18 cellular contexts compared by ENCODE assay signal in the genomic region with DNA sequence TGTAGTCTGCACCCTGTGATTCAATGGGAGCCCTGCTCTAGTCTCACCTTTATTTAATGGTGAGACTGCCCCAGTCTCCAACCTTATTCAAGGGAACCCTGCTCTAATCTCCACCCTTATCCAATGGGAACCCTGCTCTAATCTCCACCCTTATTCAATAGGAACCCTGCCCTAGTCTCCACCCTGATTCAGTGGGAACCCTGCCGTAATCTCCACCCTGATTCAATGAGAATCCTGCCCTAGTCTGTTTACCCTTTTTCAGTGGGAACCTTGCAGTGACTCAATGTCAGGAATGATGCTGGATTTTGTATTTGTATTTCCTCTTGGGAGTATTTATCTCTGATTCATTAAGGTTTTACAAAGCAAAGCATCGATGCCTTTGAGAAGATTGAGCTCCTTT.
"Had no signal": no experiment of that assay in that cellular context is flagged by ENCODE, and none has a peak within 500 bp of the region (broad histone marks: within the 10 kb centered on the region; RNA-seq: fewer than 3 reads in every experiment).

No MANE protein-coding gene starts in this region.

- H3K36me3 Mint-ChIP-seq: activated CD4-positive, alpha-beta memory T cell treated with anti-CD3 and anti-CD28 coated beads for 36 hours; activated naive CD8-positive, alpha-beta T cell; naive B cell had no signal

- H3K27me3 Mint-ChIP-seq: activated CD4-positive, alpha-beta memory T cell treated with anti-CD3 and anti-CD28 coated beads for 36 hours; activated CD4-positive, alpha-beta T cell treated with anti-CD3 and anti-CD28 coated beads for 36 hours; activated naive CD8-positive, alpha-beta T cell; activated T-cell treated with anti-CD3 and anti-CD28 coated beads, Interleukin-2, amount 50 U/mL, for 24 hours; naive B cell; stimulated activated naive CD8-positive, alpha-beta T cell treated with anti-CD3 and anti-CD28 coated beads, Interleukin-15, Interleukin-2, amounts not matched to agents 100 ng/mL and 50 ng/mL, for 24 hours had no signal

- DNase-seq: activated CD4-positive, alpha-beta memory T cell treated with anti-CD3 and anti-CD28 coated beads for 36 hours; activated CD4-positive, alpha-beta T cell treated with anti-CD3 and anti-CD28 coated beads for 36 hours; activated gamma-delta T cell; activated T-cell treated with anti-CD3 and anti-CD28 coated beads, Interleukin-2, amount 50 U/mL, for 24 hours; amniotic stem cell; central memory CD4-positive, alpha-beta T cell; colonic mucosa; islet precursor cell; mammary epithelial cell; naive B cell; stimulated activated CD4-positive, alpha-beta T cell treated with anti-CD3 and anti-CD28 coated beads, Interleukin-15, amount 100 ng/mL, for 24 hours; stimulated activated CD4-positive, alpha-beta T cell treated with anti-CD3 and anti-CD28 coated beads, Interleukin-4, amount 100 ng/mL, for 4 hours; upper lobe of left lung; WERI-Rb-1 had no signal

- H3K4me1 Mint-ChIP-seq: activated CD4-positive, alpha-beta T cell treated with anti-CD3 and anti-CD28 coated beads for 36 hours had no signal

- H3K9me3 Mint-ChIP-seq: stimulated activated naive CD8-positive, alpha-beta T cell treated with anti-CD3 and anti-CD28 coated beads, Interleukin-15, Interleukin-2, amounts not matched to agents 100 ng/mL and 50 ng/mL, for 24 hours; T-helper 1 cell treated with Interleukin-12 subunit alpha and Interleukin-12 subunit beta and Interleukin-4 antibody, amounts not matched to agents 30 μg/mL and 1 μg/mL, for 36 hours had no signal

- ATAC-seq: activated CD4-positive, alpha-beta T cell treated with anti-CD3 and anti-CD28 coated beads for 36 hours; left lobe of liver had no signal

- H3K4me3 Mint-ChIP-seq: activated CD4-positive, alpha-beta memory T cell treated with anti-CD3 and anti-CD28 coated beads for 36 hours; activated CD4-positive, alpha-beta T cell treated with anti-CD3 and anti-CD28 coated beads for 36 hours; activated naive CD8-positive, alpha-beta T cell; activated T-cell treated with anti-CD3 and anti-CD28 coated beads, Interleukin-2, amount 50 U/mL, for 24 hours; naive B cell; stimulated activated naive CD8-positive, alpha-beta T cell treated with anti-CD3 and anti-CD28 coated beads, Interleukin-15, Interleukin-2, amounts not matched to agents 100 ng/mL and 50 ng/mL, for 24 hours; T-helper 1 cell treated with Interleukin-12 subunit alpha and Interleukin-12 subunit beta and Interleukin-4 antibody, amounts not matched to agents 30 μg/mL and 1 μg/mL, for 36 hours had no signal

- H3K27ac Mint-ChIP-seq: activated CD4-positive, alpha-beta memory T cell treated with anti-CD3 and anti-CD28 coated beads for 36 hours; activated CD4-positive, alpha-beta T cell treated with anti-CD3 and anti-CD28 coated beads for 36 hours; activated naive CD8-positive, alpha-beta T cell; activated T-cell treated with anti-CD3 and anti-CD28 coated beads, Interleukin-2, amount 50 U/mL, for 24 hours; stimulated activated naive CD8-positive, alpha-beta T cell treated with anti-CD3 and anti-CD28 coated beads, Interleukin-15, Interleukin-2, amounts not matched to agents 100 ng/mL and 50 ng/mL, for 24 hours; T-helper 1 cell treated with Interleukin-12 subunit alpha and Interleukin-12 subunit beta and Interleukin-4 antibody, amounts not matched to agents 30 μg/mL and 1 μg/mL, for 36 hours had no signal
